ENCODE assay signal across 34 cellular contexts in the genomic region with DNA sequence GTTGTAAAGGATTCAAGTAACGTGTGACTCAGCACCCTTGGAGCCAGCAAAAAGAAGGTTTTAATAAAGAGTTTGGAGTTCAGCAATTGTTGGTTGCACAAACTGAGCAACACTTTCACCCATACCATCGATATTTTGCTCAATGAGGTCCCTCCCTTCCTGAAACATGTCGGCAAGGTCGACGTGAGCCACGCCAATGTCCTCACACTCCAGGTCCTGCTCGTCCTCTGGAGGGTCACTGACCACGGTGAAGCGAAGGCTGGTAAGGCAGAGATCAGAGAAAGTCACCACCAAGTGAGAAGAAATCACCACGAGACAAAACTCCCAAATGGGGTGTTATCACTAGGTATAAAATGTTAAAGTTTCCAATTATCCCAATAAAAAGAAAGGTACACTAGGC.
"Had no signal": no experiment of that assay in that cellular context is flagged by ENCODE, and none has a peak within 500 bp of the region (broad histone marks: within the 10 kb centered on the region; RNA-seq: fewer than 3 reads in every experiment).

No MANE protein-coding gene starts in this region.

- H3K27ac Mint-ChIP-seq: activated CD4-positive, alpha-beta T cell treated with anti-CD3 and anti-CD28 coated beads, Interleukin-2, amount 10 ng/mL, durations not matched to agents 24 days and 14 days; activated CD8-positive, alpha-beta T cell treated with anti-CD3 and anti-CD28 coated beads for 36 hours; activated naive CD8-positive, alpha-beta T cell treated with anti-CD3 and anti-CD28 coated beads, Interleukin-2, amount 10 ng/mL, durations not matched to agents 7 days and 5 days; activated T-cell treated with anti-CD3 and anti-CD28 coated beads, Interleukin-2, amount 50 U/mL, for 72 hours; activated T-helper 17 cell treated with anti-CD3 and anti-CD28 coated beads, Interleukin-2, amount 50 U/mL, for 72 hours; T-helper 1 cell treated with Interleukin-12 subunit alpha and Interleukin-12 subunit beta and Interleukin-4 antibody, amounts not matched to agents 30 μg/mL and 1 μg/mL, for 36 hours; T-helper 2 cell treated with Interferon-gamma antibody and Interleukin-4, amounts not matched to agents 5 μg/mL and 100 μg/mL, for 36 hours had no signal

- FAIRE-seq: RCC 7860, TTC549 had no signal

- H3K27ac ChIP-seq: ascending aorta, cardiac muscle cell, RWPE1, SK-N-MC had no signal

- ATAC-seq: activated CD8-positive, alpha-beta T cell treated with anti-CD3 and anti-CD28 coated beads for 36 hours; activated T-cell treated with anti-CD3 and anti-CD28 coated beads, Interleukin-2, amount 50 U/mL, for 72 hours; activated T-helper 17 cell treated with anti-CD3 and anti-CD28 coated beads, Interleukin-2, amount 50 U/mL, for 72 hours; PC-3; Right ventricle myocardium inferior had no signal

- H3K27me3 Mint-ChIP-seq: activated CD4-positive, alpha-beta T cell treated with anti-CD3 and anti-CD28 coated beads, Interleukin-2, amount 10 ng/mL, durations not matched to agents 24 days and 14 days; activated CD8-positive, alpha-beta T cell treated with anti-CD3 and anti-CD28 coated beads for 36 hours; activated naive CD8-positive, alpha-beta T cell treated with anti-CD3 and anti-CD28 coated beads, Interleukin-2, amount 10 ng/mL, durations not matched to agents 7 days and 5 days; activated T-helper 17 cell treated with anti-CD3 and anti-CD28 coated beads, Interleukin-2, amount 50 U/mL, for 72 hours; central memory CD8-positive, alpha-beta T cell had no signal

- H3K9me3 Mint-ChIP-seq: activated CD4-positive, alpha-beta T cell treated with anti-CD3 and anti-CD28 coated beads, Interleukin-2, amount 10 ng/mL, durations not matched to agents 24 days and 14 days; activated CD8-positive, alpha-beta T cell treated with anti-CD3 and anti-CD28 coated beads for 36 hours; activated naive CD8-positive, alpha-beta T cell treated with anti-CD3 and anti-CD28 coated beads, Interleukin-2, amount 10 ng/mL, durations not matched to agents 7 days and 5 days; activated T-cell treated with anti-CD3 and anti-CD28 coated beads, Interleukin-2, amount 50 U/mL, for 72 hours; activated T-helper 17 cell treated with anti-CD3 and anti-CD28 coated beads, Interleukin-2, amount 50 U/mL, for 72 hours; central memory CD8-positive, alpha-beta T cell; T-helper 1 cell treated with Interleukin-12 subunit alpha and Interleukin-12 subunit beta and Interleukin-4 antibody, amounts not matched to agents 30 μg/mL and 1 μg/mL, for 36 hours; T-helper 2 cell treated with Interferon-gamma antibody and Interleukin-4, amounts not matched to agents 5 μg/mL and 100 μg/mL, for 36 hours had no signal

- H3K4me3 ChIP-seq: ascending aorta, cardiac muscle cell, SK-N-MC had no signal

- DNase-seq: activated CD4-positive, alpha-beta T cell treated with anti-CD3 and anti-CD28 coated beads, Interleukin-2, amount 10 ng/mL, durations not matched to agents 24 days and 14 days; activated CD4-positive, alpha-beta T cell treated with anti-CD3 and anti-CD28 coated beads, Interleukin-2, amount 50 U/mL, for 4 hours; activated CD8-positive, alpha-beta T cell treated with anti-CD3 and anti-CD28 coated beads for 36 hours; activated effector memory CD4-positive, alpha-beta T cell treated with anti-CD3 and anti-CD28 coated beads, Interleukin-2, amount 50 U/mL, for 16 hours; activated naive CD4-positive, alpha-beta T cell; activated naive CD4-positive, alpha-beta T cell treated with anti-CD3 and anti-CD28 coated beads, Interleukin-2, amount 50 U/mL, for 16 hours; activated naive CD8-positive, alpha-beta T cell treated with anti-CD3 and anti-CD28 coated beads, Interleukin-2, amount 10 ng/mL, durations not matched to agents 7 days and 5 days; activated T-cell treated with anti-CD3 and anti-CD28 coated beads, Interleukin-2, amount 50 U/mL, for 1 hour; activated T-cell treated with anti-CD3 and anti-CD28 coated beads, Interleukin-2, amount 50 U/mL, for 72 hours; amygdala; Karpas-422; KBM-7; NCI-H1105; NCI-H1417 treated with DMSO at 0.1 percent for 48 hours; NCI-H187 treated with DMSO at 0.1 percent for 48 hours; NCI-H2081; NCI-H2171 treated with DMSO at 0.1 percent for 48 hours; NCI-H345; NCI-H526; NCI-H748 treated with DMSO at 0.1 percent for 48 hours; NK-92 treated with Interleukin-12 subunit alpha and Interleukin-12 subunit beta, amount 100 ng/mL, for 24 hours; PC-3; SIG-M5 had no signal

- H3K27me3 ChIP-seq: ascending aorta, cardiac muscle cell had no signal

- H3K4me3 Mint-ChIP-seq: activated CD4-positive, alpha-beta T cell treated with anti-CD3 and anti-CD28 coated beads, Interleukin-2, amount 10 ng/mL, durations not matched to agents 24 days and 14 days; activated CD8-positive, alpha-beta T cell treated with anti-CD3 and anti-CD28 coated beads for 36 hours; activated naive CD8-positive, alpha-beta T cell treated with anti-CD3 and anti-CD28 coated beads, Interleukin-2, amount 10 ng/mL, durations not matched to agents 7 days and 5 days; activated T-cell treated with anti-CD3 and anti-CD28 coated beads, Interleukin-2, amount 50 U/mL, for 72 hours; activated T-helper 17 cell treated with anti-CD3 and anti-CD28 coated beads, Interleukin-2, amount 50 U/mL, for 72 hours; central memory CD8-positive, alpha-beta T cell; T-helper 1 cell treated with Interleukin-12 subunit alpha and Interleukin-12 subunit beta and Interleukin-4 antibody, amounts not matched to agents 30 μg/mL and 1 μg/mL, for 36 hours; T-helper 2 cell treated with Interferon-gamma antibody and Interleukin-4, amounts not matched to agents 5 μg/mL and 100 μg/mL, for 36 hours had no signal

- H3K36me3 ChIP-seq: cardiac muscle cell had no signal

- H3K9me3 ChIP-seq: ascending aorta had no signal

- H3K4me1 Mint-ChIP-seq: activated CD4-positive, alpha-beta T cell treated with anti-CD3 and anti-CD28 coated beads, Interleukin-2, amount 10 ng/mL, durations not matched to agents 24 days and 14 days; activated naive CD8-positive, alpha-beta T cell treated with anti-CD3 and anti-CD28 coated beads, Interleukin-2, amount 10 ng/mL, durations not matched to agents 7 days and 5 days; activated T-helper 17 cell treated with anti-CD3 and anti-CD28 coated beads, Interleukin-2, amount 50 U/mL, for 72 hours; central memory CD8-positive, alpha-beta T cell had no signal

- H3K4me1 ChIP-seq: ascending aorta had no signal
